In the genomic region with DNA sequence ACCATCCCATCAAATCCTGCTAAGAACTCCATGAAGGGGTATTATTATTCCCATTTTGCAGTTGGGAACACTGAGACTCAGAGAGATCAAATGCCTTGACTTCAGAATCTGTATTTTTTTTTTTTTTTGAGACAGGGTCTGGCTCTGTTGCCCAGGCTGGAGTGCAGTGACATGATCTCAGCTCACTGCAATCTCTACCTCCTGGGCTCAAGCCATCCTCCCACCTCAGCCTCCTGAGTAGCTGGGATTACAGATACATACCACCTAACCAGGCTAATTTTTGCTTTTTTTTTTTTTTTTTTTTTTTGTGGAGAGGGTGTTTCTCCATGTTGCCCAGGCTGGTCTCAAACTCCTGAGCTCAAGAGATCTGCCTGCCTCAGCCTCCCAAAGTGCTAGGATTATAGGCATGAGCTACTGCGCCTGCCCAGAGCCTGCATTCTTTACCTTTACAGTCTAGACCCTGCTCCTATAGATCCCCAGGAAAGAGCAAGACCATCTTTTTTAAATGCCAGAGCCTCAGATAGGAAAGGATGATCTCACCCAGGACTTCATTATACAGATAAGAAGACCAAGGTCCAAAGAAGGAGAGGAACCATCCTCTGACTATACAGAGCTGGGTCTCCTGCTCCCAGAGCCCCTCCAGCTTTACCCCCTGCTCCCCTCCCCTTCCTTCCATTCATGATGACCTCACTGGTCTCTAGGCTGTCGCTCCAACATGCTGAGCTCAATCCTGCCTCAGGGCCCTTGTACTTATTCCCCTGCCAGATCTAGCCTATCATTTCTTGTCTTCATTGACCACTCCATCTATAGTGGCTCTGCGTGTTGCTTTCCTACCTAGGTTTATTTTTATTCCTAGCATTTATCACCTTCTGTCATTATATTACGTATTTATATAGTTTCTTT, we compare ENCODE assay signal across 1 cellular context.
TF ChIP-seq lines count a peak whose summit lies in the region.

No MANE protein-coding gene starts in this region.

TF ChIP-seq in IMR-90, 13 proteins besides CTCF, POLR2A, EP300 and RAD21:
- TF ChIP-seq RCOR1 (IDR thresholded peaks at IDR 0.05; ENCODE audit: insufficient replicate concordance, low read length) (no peak), BHLHE40 (IDR thresholded peaks at IDR 0.05; ENCODE audit: low read depth, low read length) (no peak), MAZ (IDR thresholded peaks at IDR 0.05; ENCODE audit: borderline replicate concordance, low read depth, low read length) (no peak), RFX5 (IDR thresholded peaks at IDR 0.05; ENCODE audit: low read depth, low read length) (no peak), NFE2L2 (IDR thresholded peaks at IDR 0.05; ENCODE audit: low read depth, low read length) (no peak), FOS (IDR thresholded peaks at IDR 0.05; ENCODE audit: low read depth, low read length) (no peak), SMC3 (IDR thresholded peaks at IDR 0.05; ENCODE audit: low read depth, low read length) (no peak), CEBPB (IDR thresholded peaks at IDR 0.05; ENCODE audit: low read depth, low read length) (no peak), MAFK (IDR thresholded peaks at IDR 0.05; ENCODE audit: low read depth, low read length) (no peak)
- TF ChIP-seq, protein P1, sequence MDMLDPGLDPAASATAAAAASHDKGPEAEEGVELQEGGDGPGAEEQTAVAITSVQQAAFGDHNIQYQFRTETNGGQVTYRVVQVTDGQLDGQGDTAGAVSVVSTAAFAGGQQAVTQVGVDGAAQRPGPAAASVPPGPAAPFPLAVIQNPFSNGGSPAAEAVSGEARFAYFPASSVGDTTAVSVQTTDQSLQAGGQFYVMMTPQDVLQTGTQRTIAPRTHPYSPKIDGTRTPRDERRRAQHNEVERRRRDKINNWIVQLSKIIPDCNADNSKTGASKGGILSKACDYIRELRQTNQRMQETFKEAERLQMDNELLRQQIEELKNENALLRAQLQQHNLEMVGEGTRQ (IDR thresholded peaks at IDR 0.05; ENCODE audit: low read depth, low read length), result no peak
- TF ChIP-seq, protein P2, sequence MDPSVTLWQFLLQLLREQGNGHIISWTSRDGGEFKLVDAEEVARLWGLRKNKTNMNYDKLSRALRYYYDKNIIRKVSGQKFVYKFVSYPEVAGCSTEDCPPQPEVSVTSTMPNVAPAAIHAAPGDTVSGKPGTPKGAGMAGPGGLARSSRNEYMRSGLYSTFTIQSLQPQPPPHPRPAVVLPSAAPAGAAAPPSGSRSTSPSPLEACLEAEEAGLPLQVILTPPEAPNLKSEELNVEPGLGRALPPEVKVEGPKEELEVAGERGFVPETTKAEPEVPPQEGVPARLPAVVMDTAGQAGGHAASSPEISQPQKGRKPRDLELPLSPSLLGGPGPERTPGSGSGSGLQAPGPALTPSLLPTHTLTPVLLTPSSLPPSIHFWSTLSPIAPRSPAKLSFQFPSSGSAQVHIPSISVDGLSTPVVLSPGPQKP (IDR thresholded peaks at IDR 0.05; ENCODE audit: borderline replicate concordance, low read depth, low read length), result no peak
